ENCODE assay signal across 9 cellular contexts in genomic region chr9:110561826-110562225, GRCh38. TPM values are rescaled to one million over a fixed set of nuclear protein-coding genes. Genes with fewer than 3 reads are reported as not detected.
"Had no signal": no experiment of that assay in that cellular context is flagged by ENCODE, and none has a peak within 500 bp of the region (broad histone marks: within the 10 kb centered on the region; RNA-seq: fewer than 3 reads in every experiment).

No MANE protein-coding gene starts in this region.

- DNase-seq: GDM1, GF-D8 had no signal

- H3K4me3 ChIP-seq: GM12878 had no signal

- FAIRE-seq: G401.6, GM12878, GM12891, GM12892, GM18507, GM19239 had no signal

- ATAC-seq: GM12878 had no signal

RNA-seq across cellular contexts. Expression of gene SVEP1, which starts 17.7 kb away (rescaled TPM):
- total RNA-seq: G401 had no signal
